ENCODE assay signal across 8 cellular contexts in genomic region chr14:105705862-105706781, GRCh38.
DNase-seq lines count a peak whose midpoint lies in the region; ATAC-seq and TF ChIP-seq lines count a peak whose summit lies in the region.
"Not testable (repeated sequence)": the region's sequence is repeated elsewhere in the genome, so short reads cannot be mapped to it uniquely, and the experiment has no call there.

No MANE protein-coding gene starts in this region.

- H3K9me3 ChIP-seq in DOHH2 (ENCODE audit: control insufficient read depth, insufficient read depth, low read length); right atrium auricular region: not testable (repeated sequence)

- not testable (repeated sequence) for H3F3A ChIP-seq in DOHH2 (ENCODE audit: control insufficient read depth, insufficient read depth)

- H3K4me1 Mint-ChIP-seq in stimulated activated effector memory CD8-positive, alpha-beta T cell treated with anti-CD3 and anti-CD28 coated beads, Interleukin-12 subunit alpha, Interleukin-12 subunit beta, amount 100 ng/mL, for 72 hours: not testable (repeated sequence)

- peaks cover 56% of the 10 kb centered on the region for H3K4me1 ChIP-seq in DOHH2 (ENCODE audit: control insufficient read depth, low read length)
- H3K4me1 ChIP-seq in right atrium auricular region: not testable (repeated sequence)

- TF ChIP-seq CTCF in DOHH2 (IDR thresholded peaks at IDR 0.05; ENCODE audit: low read depth, low read length, poor library complexity, severe bottlenecking): peak; percentile 47
- not testable (repeated sequence) for TF ChIP-seq CTCF in right atrium auricular region (IDR thresholded peaks at IDR 0.05)

- not testable (repeated sequence) for H3K27ac Mint-ChIP-seq in stimulated activated effector memory CD8-positive, alpha-beta T cell treated with anti-CD3 and anti-CD28 coated beads, Interleukin-12 subunit alpha, Interleukin-12 subunit beta, amount 100 ng/mL, for 72 hours

- H4K20me1 ChIP-seq in DOHH2 (ENCODE audit: control insufficient read depth, insufficient read depth, low read depth, low read length): not testable (repeated sequence)

- H3K36me3 ChIP-seq in DOHH2 (ENCODE audit: control insufficient read depth, low read length); right atrium auricular region: not testable (repeated sequence)

- not testable (repeated sequence) for H3K4me3 Mint-ChIP-seq in stimulated activated effector memory CD8-positive, alpha-beta T cell treated with anti-CD3 and anti-CD28 coated beads, Interleukin-12 subunit alpha, Interleukin-12 subunit beta, amount 100 ng/mL, for 72 hours

- peak overlapping the region; percentile 69 for H3K4me2 ChIP-seq in DOHH2 (ENCODE audit: low read length)

- not testable (repeated sequence) for H3K27me3 ChIP-seq in DOHH2 (ENCODE audit: control insufficient read depth, low read length); right atrium auricular region

- H3K79me2 ChIP-seq in DOHH2 (ENCODE audit: control insufficient read depth, low read length): not testable (repeated sequence)

- DNase-seq in NK-92 treated with Interleukin-12 subunit alpha and Interleukin-12 subunit beta, amount 100 ng/mL, for 24 hours (lab: John Stamatoyannopoulos, UW): peak; percentile 32
- DNase-seq in activated CD8-positive, alpha-beta memory T cell treated with anti-CD3 and anti-CD28 coated beads for 24 hours: peak; percentile 51
- peak; percentile 52 for DNase-seq in right atrium auricular region (ENCODE audit: low spot score)
- DNase-seq in stimulated activated effector memory CD8-positive, alpha-beta T cell treated with anti-CD3 and anti-CD28 coated beads, Interleukin-12 subunit alpha, Interleukin-12 subunit beta, amount 100 ng/mL, for 72 hours (ENCODE audit: low spot score in 2 of 2): not testable (repeated sequence)

- not testable (repeated sequence) for H3K9me3 Mint-ChIP-seq in stimulated activated effector memory CD8-positive, alpha-beta T cell treated with anti-CD3 and anti-CD28 coated beads, Interleukin-12 subunit alpha, Interleukin-12 subunit beta, amount 100 ng/mL, for 72 hours

- H3K4me3 ChIP-seq in DOHH2 (ENCODE audit: low read length): peak overlapping the region; percentile 45; the same call in 1 of the 2 replicates
- H3K4me3 ChIP-seq in right atrium auricular region: not testable (repeated sequence)

- peak; percentile 67 for ATAC-seq in GM18511 (IDR thresholded peaks at IDR 0.05; ENCODE audit: unreplicated experiment)
- peak; percentile 35 for ATAC-seq in GM21526 (IDR thresholded peaks at IDR 0.05; ENCODE audit: low FRiP score, unreplicated experiment)
- ATAC-seq in HG02852 (IDR thresholded peaks at IDR 0.05; ENCODE audit: unreplicated experiment): peak; percentile 34
- peak; percentile 6 for ATAC-seq in stimulated activated effector memory CD8-positive, alpha-beta T cell treated with anti-CD3 and anti-CD28 coated beads, Interleukin-12 subunit alpha, Interleukin-12 subunit beta, amount 100 ng/mL, for 72 hours

- not testable (repeated sequence) for H3K9me2 ChIP-seq in DOHH2 (replicated peaks; ENCODE audit: control insufficient read depth, low read length)

- H3K36me3 Mint-ChIP-seq in stimulated activated effector memory CD8-positive, alpha-beta T cell treated with anti-CD3 and anti-CD28 coated beads, Interleukin-12 subunit alpha, Interleukin-12 subunit beta, amount 100 ng/mL, for 72 hours: not testable (repeated sequence)

- peak overlapping the region; percentile 83 for H3K27ac ChIP-seq in DOHH2 (ENCODE audit: low read depth, low read length)
- H3K27ac ChIP-seq in right atrium auricular region: not testable (repeated sequence)

Comparison
In these comparisons a context has a peak if more than half of its experiments do, and no peak if none do; other contexts are left out.
1. ATAC-seq: peak in every context shown above with its lines; median percentile 67 in GM18511; 35 in GM21526; 34 in HG02852; 6 in stimulated activated effector memory CD8-positive, alpha-beta T cell treated with anti-CD3 and anti-CD28 coated beads, Interleukin-12 subunit alpha, Interleukin-12 subunit beta, amount 100 ng/mL, for 72 hours.